In genomic region chrX:2371026-2371778, GRCh38 we compare ENCODE assay signal across 26 cellular contexts.
DNase-seq lines count a peak whose midpoint lies in the region.
"Had no signal": no experiment of that assay in that cellular context is flagged by ENCODE, and none has a peak within 500 bp of the region (broad histone marks: within the 10 kb centered on the region; RNA-seq: fewer than 3 reads in every experiment).

No MANE protein-coding gene starts in this region.

- no peak overlapping the region for H2AK5ac ChIP-seq in neuronal stem cell (ENCODE audit: low read depth, low read length)

- H2AFZ ChIP-seq in neuronal stem cell (ENCODE audit: low read length) = no peak overlapping the region

- H3K27ac ChIP-seq in SJSA1 = peak overlapping the region; percentile 70
- H3K27ac ChIP-seq in neuronal stem cell (replicated peaks; ENCODE audit: low read length) = no peak overlapping the region
- H3K27ac ChIP-seq: BLaER1 treated with 17β-estradiol and CSF1 and Interleukin-3, amounts not matched to agents 10 nM and 100 nM; body of pancreas; esophagus muscularis mucosa; KMS-11; ovary; skin epidermis; transverse colon had no signal

- no peak overlapping the region for H2BK5ac ChIP-seq in neuronal stem cell (ENCODE audit: low read length)

- H3K36me3 ChIP-seq in SJSA1 (no peaks in the 10 kb centered on the region), neuronal stem cell (replicated peaks in 1 of 2; ENCODE audit: control insufficient read depth in 2 of 2, insufficient read depth in 2 of 2, low read length in 2 of 2) (peaks cover 0 to 2% of the 10 kb centered on the region in 2 donors)
- H3K36me3 ChIP-seq: ovary had no signal

- H3K79me1 ChIP-seq in neuronal stem cell (ENCODE audit: low read depth, low read length) = no peaks in the 10 kb centered on the region

- peak overlapping the region; percentile 44 for H3K23ac ChIP-seq in neuronal stem cell (ENCODE audit: low read depth, low read length, poor library complexity)

- no peak overlapping the region for H3K4me2 ChIP-seq in neuronal stem cell (ENCODE audit: insufficient read depth, low read length, poor library complexity, severe bottlenecking)
- H3K4me2 ChIP-seq: BLaER1 treated with 17β-estradiol and CSF1 and Interleukin-3, amounts not matched to agents 10 nM and 100 nM; KMS-11 had no signal

- no peak overlapping the region for H2BK120ac ChIP-seq in neuronal stem cell (ENCODE audit: low read depth, low read length)

- no peak overlapping the region for H3K4ac ChIP-seq in neuronal stem cell (ENCODE audit: low read length)

- H2BK12ac ChIP-seq in neuronal stem cell (ENCODE audit: low read length) = peak overlapping the region; percentile 69

- H3K9me3 ChIP-seq in SJSA1 (replicated peaks) (no peaks in the 10 kb centered on the region; the same call in 1 of the 2 replicates), neuronal stem cell (replicated peaks in 1 of 2; ENCODE audit: control insufficient read depth in 2 of 2, insufficient read depth in 1 of 2, low read depth in 1 of 2, low read length in 2 of 2) (no peaks in the 10 kb centered on the region)
- H3K9me3 ChIP-seq: body of pancreas, esophagus muscularis mucosa, ovary, transverse colon had no signal

- H3K14ac ChIP-seq in neuronal stem cell (ENCODE audit: low read length) = no peak overlapping the region

- peak overlapping the region; percentile 78 for H4K8ac ChIP-seq in neuronal stem cell (ENCODE audit: low read depth, low read length)

- DNase-seq in GM03348 (ENCODE audit: low spot score) (peak; percentile 10), SJSA1 (ENCODE audit: low read depth in 1 of 2, low spot score in 2 of 2) (no peak), fibroblast of peridontal ligament (ENCODE audit: extremely low read depth) (peak; percentile 52), neuronal stem cell (ENCODE audit: low spot score) (no peak), NCI-H510A treated with DMSO at 0.1 percent for 48 hours (lab: John Stamatoyannopoulos, UW) (no peak), mucosa of gallbladder (ENCODE audit: low spot score) (no peak)
- no peak for DNase-seq in stimulated activated naive CD4-positive, alpha-beta T cell treated with Interleukin-2 at 50 U/mL for 16 hours (lab: John Stamatoyannopoulos, UW)
- no peak for DNase-seq in stimulated activated CD4-positive, alpha-beta T cell treated with anti-CD3 and anti-CD28 coated beads, Interleukin-2, amount 100 ng/mL, for 48 hours
- DNase-seq: activated CD4-positive, alpha-beta T cell treated with anti-CD3 and anti-CD28 coated beads, Interleukin-2, amount 50 U/mL, for 1 hour; activated naive CD4-positive, alpha-beta T cell treated with Interleukin-2 at 50 U/mL for 16 hours; activated T-cell treated with anti-CD3 and anti-CD28 coated beads for 4 hours; body of pancreas; DMS 273 treated with DMSO at 0.1 percent for 48 hours; head of caudate nucleus; left colon; NCI-H1105; NCI-H2171; NK-92 treated with Interleukin-12 subunit alpha and Interleukin-12 subunit beta, amount 100 ng/mL, for 24 hours; RPMI8226; SW 1271; transverse colon had no signal

- no peak overlapping the region for H4K91ac ChIP-seq in neuronal stem cell (ENCODE audit: low read depth, low read length, poor library complexity)

- H3K27me3 ChIP-seq in SJSA1 (replicated peaks) = no peaks in the 10 kb centered on the region
- no peaks in the 10 kb centered on the region for H3K27me3 ChIP-seq in neuronal stem cell (ENCODE audit: control insufficient read depth in 3 of 3, insufficient read depth in 3 of 3, low read depth in 1 of 3, low read length in 3 of 3)
- H3K27me3 ChIP-seq: BLaER1 treated with 17β-estradiol and CSF1 and Interleukin-3, amounts not matched to agents 10 nM and 100 nM; body of pancreas; esophagus muscularis mucosa; ovary; transverse colon had no signal

- peaks cover 48% of the 10 kb centered on the region for H3K4me1 ChIP-seq in SJSA1 (replicated peaks)
- peaks cover 0 to 3% of the 10 kb centered on the region in 2 donors for H3K4me1 ChIP-seq in neuronal stem cell (ENCODE audit: control insufficient read depth in 2 of 2, insufficient read depth in 1 of 2, low read depth in 1 of 2, low read length in 2 of 2)
- H3K4me1 ChIP-seq: body of pancreas, esophagus muscularis mucosa, transverse colon had no signal

- no peak overlapping the region for H2BK15ac ChIP-seq in neuronal stem cell (ENCODE audit: low read length)

- no peak overlapping the region for H3K9ac ChIP-seq in neuronal stem cell (ENCODE audit: low read depth, low read length, poor library complexity)
- H3K9ac ChIP-seq: BLaER1 treated with 17β-estradiol and CSF1 and Interleukin-3, amounts not matched to agents 10 nM and 100 nM; KMS-11 had no signal

- no peak overlapping the region for H3K18ac ChIP-seq in neuronal stem cell (ENCODE audit: low read length)

- no CpG with 5 or more reads among the region's 20 CpGs for WGBS in neuronal stem cell (ENCODE audit: extremely low coverage in 2 of 2, insufficient read length in 2 of 2, insufficient replicate concordance in 1 of 2), 2 donors

- H3K4me3 ChIP-seq in SJSA1 (no peak overlapping the region), neuronal stem cell (ENCODE audit: low read length in 2 of 2) (no peak overlapping the region)
- H3K4me3 ChIP-seq: BLaER1 treated with 17β-estradiol and CSF1 and Interleukin-3, amounts not matched to agents 10 nM and 100 nM; body of pancreas; esophagus muscularis mucosa; ovary; skin epidermis; transverse colon had no signal

Comparison
In these comparisons a context has a peak if more than half of its experiments do, and no peak if none do; other contexts are left out.
1. DNase-seq: peak in GM03348 (single experiment) and fibroblast of peridontal ligament (single experiment); none in SJSA1 (0 of 2), neuronal stem cell (single experiment), stimulated activated naive CD4-positive, alpha-beta T cell treated with Interleukin-2 at 50 U/mL for 16 hours (single experiment), NCI-H510A treated with DMSO at 0.1 percent for 48 hours (single experiment), stimulated activated CD4-positive, alpha-beta T cell treated with anti-CD3 and anti-CD28 coated beads, Interleukin-2, amount 100 ng/mL, for 48 hours (0 of 2) and mucosa of gallbladder (single experiment).